ENCODE assay signal across 1 cellular context in genomic region chr12:93184664-93185368, GRCh38.
TF ChIP-seq lines count a peak whose summit lies in the region.

No MANE protein-coding gene starts in this region.

TF ChIP-seq in GM12878, 131 proteins besides CTCF, POLR2A, EP300 and RAD21 (continued from another document):
- no peak for TF ChIP-seq CEBPZ (IDR thresholded peaks at IDR 0.05; ENCODE audit: low read depth, low read length)
- no peak for TF ChIP-seq RBBP5 (conservative IDR thresholded peaks at IDR 0.05)
- TF ChIP-seq NFYA (IDR thresholded peaks at IDR 0.05; ENCODE audit: borderline replicate concordance, low read depth, low read length), result no peak
- 0 out of 2 replicates have a peak, but pooled peaks have one; percentile 9 for TF ChIP-seq NR2F1 (conservative IDR thresholded peaks at IDR 0.05)
- TF ChIP-seq SMAD5 (IDR thresholded peaks at IDR 0.05; ENCODE audit: low read depth), result no peak
- 0 out of 2 replicates have a peak, but pooled peaks have one; percentile 7 for TF ChIP-seq GATAD2B (conservative IDR thresholded peaks at IDR 0.05; ENCODE audit: low read depth)
